Comparison of ENCODE assay signal across 8 cellular contexts in genomic region chr12:121793501-121793835, GRCh38. TPM values are rescaled to one million over a fixed set of nuclear protein-coding genes. Genes with fewer than 3 reads are reported as not detected.
DNase-seq lines count a peak whose midpoint lies in the region; ATAC-seq and TF ChIP-seq lines count a peak whose summit lies in the region.

Gene RHOF (minus strand): TSS chr12:121793688. CDS start chr12:121793633, 55 bp downstream.

- H3K4me1 Mint-ChIP-seq in glutamatergic neuron (ENCODE audit: low read depth, unreplicated experiment) (peaks cover 20% of the 10 kb centered on the region), progenitor cell of endocrine pancreas (ENCODE audit: low read depth) (peaks cover 25% of the 10 kb centered on the region)

- TF ChIP-seq CTCF in LNCaP clone FGC (IDR thresholded peaks at IDR 0.05; ENCODE audit: control insufficient read depth, extremely low read depth, insufficient read depth) (no peak), glutamatergic neuron (IDR thresholded peaks at IDR 0.05; ENCODE audit: partially characterized antibody, unreplicated experiment) (no peak), progenitor cell of endocrine pancreas (IDR thresholded peaks at IDR 0.05; ENCODE audit: unreplicated experiment) (no peak)

- peak within 1 kb of the TSS; percentile 82 for H3K27ac Mint-ChIP-seq in glutamatergic neuron (ENCODE audit: unreplicated experiment)
- peak within 1 kb of the TSS; percentile 89 for H3K27ac Mint-ChIP-seq in progenitor cell of endocrine pancreas

- no peaks in the 10 kb centered on the region for H3K36me3 Mint-ChIP-seq in glutamatergic neuron (ENCODE audit: unreplicated experiment)
- H3K36me3 Mint-ChIP-seq in progenitor cell of endocrine pancreas (ENCODE audit: insufficient read depth) = peaks cover 9% of the 10 kb centered on the region

- peaks cover 30% of the 10 kb centered on the region for H3K27me3 Mint-ChIP-seq in glutamatergic neuron (ENCODE audit: unreplicated experiment)
- peaks cover 6% of the 10 kb centered on the region for H3K27me3 Mint-ChIP-seq in progenitor cell of endocrine pancreas

- DNase-seq in EL (peak; percentile 41), LNCaP clone FGC (ENCODE audit: low read depth) (no peak), glutamatergic neuron (no peak), progenitor cell of endocrine pancreas (ENCODE audit: low spot score, unreplicated experiment) (no peak), H4 (ENCODE audit: low spot score) (no peak), D341Med (ENCODE audit: low spot score) (no peak)
- peak; percentile 58 for DNase-seq in activated T-helper 9 cell treated with anti-CD3 and anti-CD28 coated beads, Interleukin-2, amount 50 U/mL, for 16 hours (ENCODE audit: low read depth)

- H3K4me3 Mint-ChIP-seq in glutamatergic neuron (ENCODE audit: unreplicated experiment) (peak within 1 kb of the TSS; percentile 85), progenitor cell of endocrine pancreas (ENCODE audit: low read depth) (peak within 1 kb of the TSS; percentile 63)

- H3K4me3 ChIP-seq in LNCaP clone FGC (ENCODE audit: low read depth, low read length) = peak within 1 kb of the TSS; percentile 68

- H3K9me3 Mint-ChIP-seq in glutamatergic neuron (ENCODE audit: unreplicated experiment) (peaks cover 26% of the 10 kb centered on the region), progenitor cell of endocrine pancreas (ENCODE audit: low read depth) (no peaks in the 10 kb centered on the region)

- peak; percentile 10 for ATAC-seq in GM21528 (IDR thresholded peaks at IDR 0.05; ENCODE audit: low FRiP score, unreplicated experiment)

RNA-seq across cellular contexts. Expression of gene RHOF, which starts in this region (rescaled TPM):
- total RNA-seq in glutamatergic neuron (ENCODE audit: unreplicated experiment) (31.1 TPM), progenitor cell of endocrine pancreas (36.0 and 37.5 TPM in 2 replicates)
- 0.99 and 3.3 TPM in 2 replicates for total RNA-seq in H4 (2014; rRNA removed; shearing (Covaris generic))

Comparison
In these comparisons a context has a peak if more than half of its experiments do, and no peak if none do; other contexts are left out.
1. DNase-seq: peak in EL (single experiment) and activated T-helper 9 cell treated with anti-CD3 and anti-CD28 coated beads, Interleukin-2, amount 50 U/mL, for 16 hours (single experiment); none in LNCaP clone FGC (single experiment), glutamatergic neuron (single experiment), progenitor cell of endocrine pancreas (single experiment), H4 (single experiment) and D341Med (single experiment).